ENCODE assay signal across 1 cellular context in genomic region chr20:53343433-53343832, GRCh38.
TF ChIP-seq lines count a peak whose summit lies in the region.

No MANE protein-coding gene starts in this region.

TF ChIP-seq in GM23338, 12 proteins besides CTCF, POLR2A, EP300 and RAD21 (continued from another document):
- TF ChIP-seq ZNF114 (CRISPR knock-in tag; IDR thresholded peaks at IDR 0.05) (no peak), CREB1 (CRISPR knock-in tag; IDR thresholded peaks at IDR 0.05; ENCODE audit: low read depth) (no peak), ETS1 (IDR thresholded peaks at IDR 0.05) (no peak), POLR2AphosphoS5 (IDR thresholded peaks at IDR 0.05; ENCODE audit: low read depth) (no peak), EZH2 (IDR thresholded peaks at IDR 0.05; ENCODE audit: low read depth, unreplicated experiment) (no peak), ZNF331 (CRISPR knock-in tag; IDR thresholded peaks at IDR 0.05; ENCODE audit: low read depth) (no peak)
